21 cellular contexts compared by ENCODE assay signal in the genomic region with DNA sequence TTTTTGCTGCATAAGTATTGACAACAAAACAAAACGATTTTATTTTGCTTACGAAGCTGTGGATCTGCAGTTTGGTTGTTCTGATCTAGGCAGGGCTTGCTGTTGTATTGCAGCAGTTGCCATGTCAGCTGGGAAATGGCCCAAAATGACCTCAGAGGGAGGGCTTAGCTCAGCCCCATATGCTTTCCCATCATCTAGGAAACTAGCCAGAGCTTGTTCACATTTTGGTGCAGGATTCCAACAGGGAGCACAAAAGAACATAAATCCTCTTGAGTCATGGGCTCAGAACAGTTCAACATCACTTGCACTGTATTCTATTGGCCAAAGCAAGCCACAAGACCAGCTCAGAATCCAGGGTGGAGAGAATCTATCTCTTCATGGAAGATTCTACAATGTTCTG. TPM values are rescaled to one million over a fixed set of nuclear protein-coding genes. Genes with fewer than 3 reads are reported as not detected.
DNase-seq lines count a peak whose midpoint lies in the region; ATAC-seq and TF ChIP-seq lines count a peak whose summit lies in the region.
"Had no signal": no experiment of that assay in that cellular context is flagged by ENCODE, and none has a peak within 500 bp of the region (broad histone marks: within the 10 kb centered on the region; RNA-seq: fewer than 3 reads in every experiment).

No MANE protein-coding gene starts in this region.

- no peaks in the 10 kb centered on the region for H3K4me1 Mint-ChIP-seq in activated T-cell treated with anti-CD3 and anti-CD28 coated beads, Interleukin-2, amount 50 U/mL, for 72 hours (ENCODE audit: low read depth)
- no peaks in the 10 kb centered on the region for H3K4me1 Mint-ChIP-seq in T-cell
- H3K4me1 Mint-ChIP-seq: activated CD4-positive, alpha-beta T cell treated with anti-CD3 and anti-CD28 coated beads, Interleukin-2, amount 10 ng/mL, durations not matched to agents 24 days and 14 days; CD4-positive, CD25-positive, alpha-beta regulatory T cell had no signal

- peaks cover 0 to 2% of the 10 kb centered on the region in 2 donors for H3K9me3 Mint-ChIP-seq in activated T-cell treated with anti-CD3 and anti-CD28 coated beads, Interleukin-2, amount 50 U/mL, for 72 hours
- H3K9me3 Mint-ChIP-seq in T-cell: peaks cover 3 to 21% (median 7%) of the 10 kb centered on the region in 3 donors

- ATAC-seq in activated T-cell treated with anti-CD3 and anti-CD28 coated beads, Interleukin-2, amount 50 U/mL, for 72 hours (replicated peaks in 1 of 2): no peak
- ATAC-seq in T-cell (replicated peaks in 1 of 4) (no peak), HG02610 (IDR thresholded peaks at IDR 0.05; ENCODE audit: unreplicated experiment) (no peak)
- ATAC-seq: A549, K562, left cardiac atrium had no signal

- DNase-seq in AG04450 (ENCODE audit: low read depth, low spot score): peak; percentile 36
- DNase-seq in NCI-H446 (lab: John Stamatoyannopoulos, UW): peak; percentile 85 to 92
- DNase-seq in choroid plexus epithelial cell (ENCODE audit: low read depth): peak; percentile 21
- peak; percentile 35 for DNase-seq in iris pigment epithelial cell (ENCODE audit: low read depth)
- no peak for DNase-seq in activated T-cell treated with anti-CD3 and anti-CD28 coated beads, Interleukin-2, amount 50 U/mL, for 72 hours
- DNase-seq in T-cell: no peak
- DNase-seq in NCI-H526 treated with DMSO at 0.1 percent for 48 hours (lab: John Stamatoyannopoulos, UW): no peak
- DNase-seq: activated CD4-positive, alpha-beta T cell treated with anti-CD3 and anti-CD28 coated beads, Interleukin-2, amount 10 ng/mL, durations not matched to agents 24 days and 14 days; activated effector memory CD4-positive, alpha-beta T cell treated with anti-CD3 and anti-CD28 coated beads, Interleukin-2, amount 50 U/mL, for 16 hours; CD4-positive, CD25-positive, alpha-beta regulatory T cell; central memory CD4-positive, alpha-beta T cell; DMS53; effector CD4-positive, alpha-beta T cell; left cardiac atrium; NCI-H187 treated with DMSO at 0.1 percent for 48 hours; NCI-H345; stimulated activated CD4-positive, alpha-beta T cell treated with anti-CD3 and anti-CD28 coated beads, Interleukin-12 subunit alpha, Interleukin-12 subunit beta, amount 100 ng/mL, for 4 hours had no signal

- no peaks in the 10 kb centered on the region for H3K9me3 ChIP-seq in AG04450 (ENCODE audit: control insufficient read depth, insufficient read depth, low read length)
- H3K9me3 ChIP-seq: A549, neutrophil had no signal

- no peak for TF ChIP-seq CTCF in AG04450 (IDR thresholded peaks at IDR 0.05; ENCODE audit: low read depth, low read length)
- no peak for TF ChIP-seq CTCF in choroid plexus epithelial cell (conservative IDR thresholded peaks at IDR 0.05; ENCODE audit: low read depth, low read length)

- no peak overlapping the region for H3K4me3 Mint-ChIP-seq in activated T-cell treated with anti-CD3 and anti-CD28 coated beads, Interleukin-2, amount 50 U/mL, for 72 hours
- H3K4me3 Mint-ChIP-seq in T-cell: no peak overlapping the region
- H3K4me3 Mint-ChIP-seq: activated CD4-positive, alpha-beta T cell treated with anti-CD3 and anti-CD28 coated beads, Interleukin-2, amount 10 ng/mL, durations not matched to agents 24 days and 14 days; CD4-positive, CD25-positive, alpha-beta regulatory T cell had no signal

- no peak overlapping the region for H3K27ac ChIP-seq in AG04450 (ENCODE audit: low read depth, low read length)
- H3K27ac ChIP-seq: A549, neutrophil had no signal

- CTCF ChIA-PET in AG04450 (lab: Charles Lee): no interaction called here
- CTCF ChIA-PET in T-cell (lab: Charles Lee): interaction anchor here in 1 of 2 donors (0.7 kb wide), 1 partner anchor 52 kb away, joined by 3 read pairs; no protein-coding TSS in a partner anchor

- H3K36me3 Mint-ChIP-seq in activated T-cell treated with anti-CD3 and anti-CD28 coated beads, Interleukin-2, amount 50 U/mL, for 72 hours (ENCODE audit: insufficient read depth in 2 of 2): no peaks in the 10 kb centered on the region
- no peaks in the 10 kb centered on the region for H3K36me3 Mint-ChIP-seq in T-cell
- H3K36me3 Mint-ChIP-seq: CD4-positive, CD25-positive, alpha-beta regulatory T cell had no signal

- POLR2A ChIA-PET in AG04450 (lab: Yijun Ruan, JAX): no interaction called here
- POLR2A ChIA-PET in T-cell (lab: Charles Lee): no interaction called here

- H3K27me3 Mint-ChIP-seq in activated T-cell treated with anti-CD3 and anti-CD28 coated beads, Interleukin-2, amount 50 U/mL, for 72 hours (ENCODE audit: low read depth): no peaks in the 10 kb centered on the region
- H3K27me3 Mint-ChIP-seq in T-cell: no peaks in the 10 kb centered on the region
- H3K27me3 Mint-ChIP-seq: activated CD4-positive, alpha-beta T cell treated with anti-CD3 and anti-CD28 coated beads, Interleukin-2, amount 10 ng/mL, durations not matched to agents 24 days and 14 days; CD4-positive, CD25-positive, alpha-beta regulatory T cell had no signal

- H3K4me3 ChIP-seq in AG04450 (ENCODE audit: low read depth, low read length) (no peak overlapping the region), choroid plexus epithelial cell (ENCODE audit: low read depth, low read length) (no peak overlapping the region)
- H3K4me3 ChIP-seq: A549, K562 had no signal

- no peaks in the 10 kb centered on the region for H3K27me3 ChIP-seq in AG04450 (ENCODE audit: control insufficient read depth, insufficient read depth, low read length)
- H3K27me3 ChIP-seq: neutrophil had no signal

- no peak overlapping the region for H3K27ac Mint-ChIP-seq in activated T-cell treated with anti-CD3 and anti-CD28 coated beads, Interleukin-2, amount 50 U/mL, for 72 hours
- H3K27ac Mint-ChIP-seq in T-cell: no peak overlapping the region
- H3K27ac Mint-ChIP-seq: activated CD4-positive, alpha-beta T cell treated with anti-CD3 and anti-CD28 coated beads, Interleukin-2, amount 10 ng/mL, durations not matched to agents 24 days and 14 days had no signal

RNA-seq across cellular contexts. Expression of a gene that starts 42.2 kb away (rescaled TPM):
- 15.1 and 16.3 TPM in 2 replicates for polyA plus RNA-seq in AG04450 (2011; rRNA removed)
- 26.9 and 28.0 TPM in 2 replicates for polyA minus RNA-seq in AG04450 (2011; rRNA and poly(A)+ RNA removed)
- total RNA-seq in activated T-cell treated with anti-CD3 and anti-CD28 coated beads, Interleukin-2, amount 50 U/mL, for 72 hours: not detected
- total RNA-seq in T-cell: not detected
- total RNA-seq: activated CD4-positive, alpha-beta T cell treated with anti-CD3 and anti-CD28 coated beads, Interleukin-2, amount 10 ng/mL, durations not matched to agents 24 days and 14 days; CD4-positive, CD25-positive, alpha-beta regulatory T cell had no signal
- polyA plus RNA-seq: CD4-positive, CD25-positive, alpha-beta regulatory T cell had no signal

Comparison
In these comparisons a context has a peak if more than half of its experiments do, and no peak if none do; other contexts are left out.
1. DNase-seq: peak in AG04450 (single experiment), NCI-H446 (2 of 2), choroid plexus epithelial cell (single experiment) and iris pigment epithelial cell (single experiment); none in activated T-cell treated with anti-CD3 and anti-CD28 coated beads, Interleukin-2, amount 50 U/mL, for 72 hours (0 of 2), T-cell (0 of 34) and NCI-H526 treated with DMSO at 0.1 percent for 48 hours (single experiment).